8 cellular contexts compared by ENCODE assay signal in the genomic region with DNA sequence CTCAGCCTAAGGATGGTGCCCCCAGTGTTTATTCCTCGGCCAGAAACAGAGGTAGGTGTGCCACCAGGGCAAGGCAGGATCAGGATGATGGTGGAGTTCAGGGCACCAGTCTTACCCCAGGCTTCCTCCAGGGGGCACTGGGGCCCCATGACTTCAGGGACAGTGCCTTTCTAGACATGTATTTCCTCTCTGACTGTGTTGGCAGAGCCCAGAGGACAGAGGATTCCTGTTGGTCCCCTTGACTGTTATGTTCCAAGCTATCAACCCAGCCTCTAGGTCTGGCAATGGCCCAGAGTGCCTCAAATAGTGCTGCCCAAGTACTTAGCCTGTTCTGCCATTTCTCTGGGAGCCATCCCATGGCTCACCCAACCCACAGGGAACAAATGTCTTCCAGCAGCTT. TPM values are rescaled to one million over a fixed set of nuclear protein-coding genes. Genes with fewer than 3 reads are reported as not detected.
A peak's percentile ranks its signal among the peaks of the same experiment; 100 is the strongest.
DNase-seq lines count a peak whose midpoint lies in the region; ATAC-seq and TF ChIP-seq lines count a peak whose summit lies in the region.

No MANE protein-coding gene starts in this region.

- H3K4me2 ChIP-seq in SK-N-SH = no peak overlapping the region
- no peak overlapping the region for H3K4me2 ChIP-seq in parathyroid adenoma (ENCODE audit: low read length)

- peak; percentile 94 for TF ChIP-seq RAD21 in SK-N-SH (IDR thresholded peaks at IDR 0.05; ENCODE audit: low read length)

- H3K36me3 ChIP-seq in SK-N-SH (replicated peaks in 1 of 2; ENCODE audit: control insufficient read depth in 1 of 2, insufficient read depth in 2 of 2, low read length in 1 of 2) (peaks cover 4 to 15% of the 10 kb centered on the region in 2 experiments), parathyroid adenoma (ENCODE audit: control insufficient read depth, insufficient read depth, low read length) (no peaks in the 10 kb centered on the region), transverse colon (no peaks in the 10 kb centered on the region)

- H3K79me2 ChIP-seq in SK-N-SH (ENCODE audit: insufficient read depth) (peaks cover 9% of the 10 kb centered on the region), parathyroid adenoma (no peaks in the 10 kb centered on the region)

- H3K27me3 ChIP-seq in SK-N-SH (ENCODE audit: insufficient read depth) = no peaks in the 10 kb centered on the region
- no peaks in the 10 kb centered on the region for H3K27me3 ChIP-seq in parathyroid adenoma (ENCODE audit: control insufficient read depth, insufficient read depth, low read length)
- no peaks in the 10 kb centered on the region for H3K27me3 ChIP-seq in transverse colon

- DNase-seq in DMS 273 (lab: John Stamatoyannopoulos, UW; ENCODE audit: unreplicated experiment) = peak; percentile 79
- DNase-seq in HT-29 (ENCODE audit: low spot score) = peak; percentile 72
- peak; percentile 79 for DNase-seq in SK-N-SH
- DNase-seq in activated naive CD4-positive, alpha-beta T cell treated with Interleukin-2 at 50 U/mL for 16 hours = peak; percentile 86
- DNase-seq in globus pallidus (ENCODE audit: low spot score) = peak; percentile 54
- peak; percentile 83 for DNase-seq in transverse colon

- in situ Hi-C loops in transverse colon (cut with MboI; ENCODE audit: low pct_ligation_motif_present in 1 of 4, low pct_unique_long_range_greater_than_20kb in 1 of 4, low sequenced_read_pairs in 3 of 4) = loop anchor here in 2 of 4 donors (5.0 to 25.0 kb wide), 2 partner anchors 40 to 210 kb away; a partner anchor contains a TSS

- no peak overlapping the region for H3K27ac ChIP-seq in SK-N-SH (ENCODE audit: low read depth in 2 of 2, low read length in 1 of 2)
- no peak overlapping the region for H3K27ac ChIP-seq in parathyroid adenoma
- H3K27ac ChIP-seq in transverse colon = peak overlapping the region; percentile 2 to 35 (median 12)

- TF ChIP-seq CTCF in SK-N-SH (IDR thresholded peaks at IDR 0.05) (peak; percentile 82), parathyroid adenoma (IDR thresholded peaks at IDR 0.05) (peak; percentile 92), transverse colon (IDR thresholded peaks at IDR 0.05) (peak; percentile 87 to 96 (median 91))

- peaks cover 0 to 15% of the 10 kb centered on the region in 2 experiments; a peak in 1 of 4 replicates for H3K4me1 ChIP-seq in SK-N-SH (ENCODE audit: control insufficient read depth in 1 of 2, insufficient read depth in 2 of 2, low read depth in 1 of 2, low read length in 1 of 2)
- peaks cover 9% of the 10 kb centered on the region for H3K4me1 ChIP-seq in parathyroid adenoma
- peaks cover 3 to 26% (median 19%) of the 10 kb centered on the region in 4 donors for H3K4me1 ChIP-seq in transverse colon

- POLR2A ChIA-PET in SK-N-SH (lab: Yijun Ruan, JAX) = no interaction called here

- H3K4me3 ChIP-seq in SK-N-SH (ENCODE audit: low read depth in 2 of 2, low read length in 1 of 2) (no peak overlapping the region), parathyroid adenoma (ENCODE audit: low read depth, low read length) (no peak overlapping the region), transverse colon (no peak overlapping the region)

- CTCF ChIA-PET in SK-N-SH (lab: Yijun Ruan, JAX) = interaction anchor here (0.6 to 31.2 kb wide), 21 partner anchors 9 to 981 kb away, joined by 3 to 648 read pairs (median 4); a partner anchor contains a TSS

- H3K9me3 ChIP-seq in SK-N-SH = no peaks in the 10 kb centered on the region
- no peaks in the 10 kb centered on the region for H3K9me3 ChIP-seq in parathyroid adenoma (ENCODE audit: control insufficient read depth, low read length)
- H3K9me3 ChIP-seq in transverse colon = no peaks in the 10 kb centered on the region

- TF ChIP-seq POLR2A in transverse colon (IDR thresholded peaks at IDR 0.05) = no peak

- intact Hi-C loops in transverse colon (cut with DNase I; ENCODE audit: low total_unique reads) = loop anchor here (1.0 kb wide), 1 partner anchor 42 kb away; no protein-coding TSS in a partner anchor

- ATAC-seq in HG02623 (IDR thresholded peaks at IDR 0.05; ENCODE audit: unreplicated experiment) = no peak

- 29% methylated on average over 1 of the region's 1 CpG for WGBS in SK-N-SH (ENCODE audit: low lambda C conversion rate)
- 0% methylated on average over 1 of the region's 1 CpG; no CpG with 5 or more reads in 1 of the 2 donors for WGBS in transverse colon (ENCODE audit: low coverage in 1 of 2), 2 donors

- H3F3A ChIP-seq in SK-N-SH (replicated peaks; ENCODE audit: insufficient read depth) = no peaks in the 10 kb centered on the region

- no peak for TF ChIP-seq EP300 in SK-N-SH (IDR thresholded peaks at IDR 0.05; ENCODE audit: borderline replicate concordance in 1 of 2, low read depth in 1 of 2, low read length in 1 of 2)
- no peak for TF ChIP-seq EP300 in transverse colon (IDR thresholded peaks at IDR 0.05; ENCODE audit: low read depth)

- no peaks in the 10 kb centered on the region for H4K20me1 ChIP-seq in SK-N-SH (ENCODE audit: insufficient read depth)

- H2AFZ ChIP-seq in SK-N-SH (ENCODE audit: low read depth) = no peak overlapping the region
- no peak overlapping the region for H2AFZ ChIP-seq in parathyroid adenoma

- no peaks in the 10 kb centered on the region for H3K9me2 ChIP-seq in SK-N-SH

- H3K9ac ChIP-seq in SK-N-SH (no peak overlapping the region), parathyroid adenoma (no peak overlapping the region)

TF ChIP-seq in SK-N-SH, 30 proteins besides CTCF, POLR2A, EP300 and RAD21:
- TF ChIP-seq FOXM1 (IDR thresholded peaks at IDR 0.05; ENCODE audit: low read depth) (no peak), POLR2AphosphoS5 (IDR thresholded peaks at IDR 0.05; ENCODE audit: low read depth, low read length) (no peak), NRF1 (IDR thresholded peaks at IDR 0.05; ENCODE audit: low read depth, low read length) (peak; percentile 33; the same call in 1 of the 2 replicates), MEF2A (IDR thresholded peaks at IDR 0.05; ENCODE audit: borderline replicate concordance, low read depth) (no peak), ELF1 (IDR thresholded peaks at IDR 0.05) (no peak), TEAD4 (IDR thresholded peaks at IDR 0.05; ENCODE audit: borderline replicate concordance, insufficient read depth) (no peak), MXI1 (IDR thresholded peaks at IDR 0.05; ENCODE audit: low read depth, low read length) (no peak), FOSL2 (IDR thresholded peaks at IDR 0.05; ENCODE audit: borderline replicate concordance, low read depth) (no peak), GABPA (IDR thresholded peaks at IDR 0.05; ENCODE audit: low read depth) (no peak), SMC3 (IDR thresholded peaks at IDR 0.05; ENCODE audit: low read depth, low read length) (peak; percentile 99)
- TF ChIP-seq, protein P1, sequence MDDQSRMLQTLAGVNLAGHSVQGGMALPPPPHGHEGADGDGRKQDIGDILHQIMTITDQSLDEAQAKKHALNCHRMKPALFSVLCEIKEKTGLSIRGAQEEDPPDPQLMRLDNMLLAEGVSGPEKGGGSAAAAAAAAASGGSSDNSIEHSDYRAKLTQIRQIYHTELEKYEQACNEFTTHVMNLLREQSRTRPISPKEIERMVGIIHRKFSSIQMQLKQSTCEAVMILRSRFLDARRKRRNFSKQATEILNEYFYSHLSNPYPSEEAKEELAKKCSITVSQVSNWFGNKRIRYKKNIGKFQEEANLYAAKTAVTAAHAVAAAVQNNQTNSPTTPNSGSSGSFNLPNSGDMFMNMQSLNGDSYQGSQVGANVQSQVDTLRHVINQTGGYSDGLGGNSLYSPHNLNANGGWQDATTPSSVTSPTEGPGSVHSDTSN (IDR thresholded peaks at IDR 0.05) = no peak
- TF ChIP-seq, protein P2, sequence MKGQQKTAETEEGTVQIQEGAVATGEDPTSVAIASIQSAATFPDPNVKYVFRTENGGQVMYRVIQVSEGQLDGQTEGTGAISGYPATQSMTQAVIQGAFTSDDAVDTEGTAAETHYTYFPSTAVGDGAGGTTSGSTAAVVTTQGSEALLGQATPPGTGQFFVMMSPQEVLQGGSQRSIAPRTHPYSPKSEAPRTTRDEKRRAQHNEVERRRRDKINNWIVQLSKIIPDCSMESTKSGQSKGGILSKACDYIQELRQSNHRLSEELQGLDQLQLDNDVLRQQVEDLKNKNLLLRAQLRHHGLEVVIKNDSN (IDR thresholded peaks at IDR 0.05; ENCODE audit: borderline replicate concordance, low read depth) = no peak

RNA-seq across cellular contexts. Expression of a gene that starts 2.8 kb away (rescaled TPM):
- total RNA-seq in HT-29 (2014; rRNA removed; shearing (Covaris generic)) = 8.2 and 12.2 TPM in 2 replicates
- 15.4 and 21.7 TPM in 2 replicates for polyA plus RNA-seq in SK-N-SH (2012; rRNA removed)
- 7.1 and 10.6 TPM in 2 replicates for polyA plus RNA-seq in SK-N-SH (2012; cell fraction: cytosol; rRNA removed)
- polyA plus RNA-seq in SK-N-SH (2012; cell fraction: nucleus; rRNA removed) = 82.8 and 88.7 TPM in 2 replicates
- total RNA-seq in transverse colon = 10 to 100 TPM in 1 of 4 donors, 1 to 10 TPM in 3; 7.3 to 11.6 (median 7.9) TPM

RNA-seq across cellular contexts. Expression of a gene that starts 4.6 kb away (rescaled TPM):
- total RNA-seq in HT-29 (2014; rRNA removed; shearing (Covaris generic)) = 0.33 and 0.44 TPM in 2 replicates
- polyA plus RNA-seq in SK-N-SH (2012; rRNA removed) = 19.7 and 27.2 TPM in 2 replicates
- polyA plus RNA-seq in SK-N-SH (2012; cell fraction: cytosol; rRNA removed) = 11.3 and 16.2 TPM in 2 replicates
- polyA plus RNA-seq in SK-N-SH (2012; cell fraction: nucleus; rRNA removed) = 50.5 and 50.7 TPM in 2 replicates
- total RNA-seq in transverse colon = 10 to 100 TPM in 1 of 4 donors, 1 to 10 TPM in 3; 1.9 to 10.2 (median 4.3) TPM

RNA-seq across cellular contexts. Expression of a gene that starts 39.4 kb away (rescaled TPM):
- 0.43 and 0.73 TPM in 2 replicates for total RNA-seq in HT-29 (2014; rRNA removed; shearing (Covaris generic))
- polyA plus RNA-seq in SK-N-SH (2012; rRNA removed) = 2.0 and 2.6 TPM in 2 replicates
- 1.2 and 1.8 TPM in 2 replicates for polyA plus RNA-seq in SK-N-SH (2012; cell fraction: cytosol; rRNA removed)
- 3.7 TPM in 2 replicates for polyA plus RNA-seq in SK-N-SH (2012; cell fraction: nucleus; rRNA removed)
- total RNA-seq in transverse colon = 10 to 100 TPM in 2 of 4 donors, 1 to 10 TPM in 2; 3.0 to 15.9 (median 9.2) TPM

RNA-seq across cellular contexts. Expression of a gene that starts 44.8 kb away (rescaled TPM):
- 29.7 and 35.7 TPM in 2 replicates for total RNA-seq in HT-29 (2014; rRNA removed; shearing (Covaris generic))
- polyA plus RNA-seq in SK-N-SH (2012; rRNA removed) = 29.4 and 35.6 TPM in 2 replicates
- 18.9 and 25.5 TPM in 2 replicates for polyA plus RNA-seq in SK-N-SH (2012; cell fraction: cytosol; rRNA removed)
- 22.6 and 25.7 TPM in 2 replicates for polyA plus RNA-seq in SK-N-SH (2012; cell fraction: nucleus; rRNA removed)
- total RNA-seq in transverse colon = 10 to 100 TPM; 21.3 to 37.8 (median 26.9) TPM

Comparison
In these comparisons a context has a peak if more than half of its experiments do, and no peak if none do; other contexts are left out.
1. H3K27ac ChIP-seq: peak in transverse colon (4 of 4); none in SK-N-SH (0 of 2) and parathyroid adenoma (single experiment).
2. Peak in every context shown above with its lines, with median percentiles within 50 percentile points of each other: DNase-seq and CTCF ChIP-seq.